11 cellular contexts compared by ENCODE assay signal in genomic region chr10:17175551-17175950, GRCh38. TPM values are rescaled to one million over a fixed set of nuclear protein-coding genes. Genes with fewer than 3 reads are reported as not detected.
DNase-seq lines count a peak whose midpoint lies in the region; ATAC-seq and TF ChIP-seq lines count a peak whose summit lies in the region.
"Had no signal": no experiment of that assay in that cellular context is flagged by ENCODE, and none has a peak within 500 bp of the region (broad histone marks: within the 10 kb centered on the region; RNA-seq: fewer than 3 reads in every experiment).

No MANE protein-coding gene starts in this region.

- H3K4me3 Mint-ChIP-seq in activated naive CD8-positive, alpha-beta T cell treated with anti-CD3 and anti-CD28 coated beads for 36 hours = peak overlapping the region; percentile 67

- peak; percentile 10 for DNase-seq in A172 (ENCODE audit: low spot score)
- no peak for DNase-seq in activated naive CD8-positive, alpha-beta T cell treated with anti-CD3 and anti-CD28 coated beads for 36 hours
- no peak for DNase-seq in left lung
- no peak for DNase-seq in GM13976 (ENCODE audit: low spot score)
- no peak for DNase-seq in NCI-H2171 treated with DMSO at 0.1 percent for 48 hours (lab: John Stamatoyannopoulos, UW)
- DNase-seq: DMS 273 treated with DMSO at 0.1 percent for 48 hours, NCI-H526 had no signal

- H3K27ac ChIP-seq in left lung = no peak overlapping the region

- H3K36me3 Mint-ChIP-seq in activated naive CD8-positive, alpha-beta T cell treated with anti-CD3 and anti-CD28 coated beads for 36 hours = peaks cover 8% of the 10 kb centered on the region

- no peaks in the 10 kb centered on the region for H3K36me3 ChIP-seq in left lung

- H3K4me1 Mint-ChIP-seq in activated naive CD8-positive, alpha-beta T cell treated with anti-CD3 and anti-CD28 coated beads for 36 hours = peaks cover 28% of the 10 kb centered on the region

- H3K4me3 ChIP-seq in left lung = no peak overlapping the region

- H3K9me3 Mint-ChIP-seq in activated naive CD8-positive, alpha-beta T cell treated with anti-CD3 and anti-CD28 coated beads for 36 hours = no peaks in the 10 kb centered on the region

- in situ Hi-C loops in GM13976 (cut with MboI; ENCODE audit: low sequenced_read_pairs, unreplicated experiment) = no loop called here

- H3K27ac Mint-ChIP-seq in activated naive CD8-positive, alpha-beta T cell treated with anti-CD3 and anti-CD28 coated beads for 36 hours = peak overlapping the region; percentile 84

- intact Hi-C loops in left lung (cut with DNase I) = no loop called here

- ATAC-seq in GM18511 (IDR thresholded peaks at IDR 0.05; ENCODE audit: unreplicated experiment) (peak; percentile 60), left lung (peak; percentile 26), GM21529 (IDR thresholded peaks at IDR 0.05; ENCODE audit: unreplicated experiment) (no peak), HG03571 (IDR thresholded peaks at IDR 0.05; ENCODE audit: unreplicated experiment) (no peak)

- H3K9me3 ChIP-seq in left lung = no peaks in the 10 kb centered on the region

- no peaks in the 10 kb centered on the region for H3K27me3 ChIP-seq in left lung

- TF ChIP-seq CTCF in left lung (IDR thresholded peaks at IDR 0.05) (no peak), GM13976 (IDR thresholded peaks at IDR 0.05; ENCODE audit: borderline replicate concordance, control extremely low read depth, extremely low read depth, insufficient read depth, missing control alignments) (no peak)

- H3K27me3 Mint-ChIP-seq in activated naive CD8-positive, alpha-beta T cell treated with anti-CD3 and anti-CD28 coated beads for 36 hours = no peaks in the 10 kb centered on the region

- peaks cover 0 to 22% of the 10 kb centered on the region in 2 donors for H3K4me1 ChIP-seq in left lung

RNA-seq across cellular contexts. Expression of gene TRDMT1, which starts 25.9 kb away (rescaled TPM):
- 4.3 and 5.9 TPM in 2 replicates for total RNA-seq in A172 (2014; rRNA removed; shearing (Covaris generic))
- 1 to 10 TPM; 9.5 to 9.6 TPM for total RNA-seq in activated naive CD8-positive, alpha-beta T cell treated with anti-CD3 and anti-CD28 coated beads for 36 hours
- 10 to 100 TPM in 1 of 2 donors, 1 to 10 TPM in 1; 6.6 to 11.5 TPM for total RNA-seq in left lung

RNA-seq across cellular contexts. Expression of gene CUBN, which starts 45.9 kb away (rescaled TPM):
- total RNA-seq in A172 (2014; rRNA removed; shearing (Covaris generic)) = 0.14 and 0.60 TPM in 2 replicates
- under 1 TPM; 0.30 to 0.76 TPM for total RNA-seq in activated naive CD8-positive, alpha-beta T cell treated with anti-CD3 and anti-CD28 coated beads for 36 hours
- 1 to 10 TPM; 1.5 to 2.2 TPM for total RNA-seq in left lung
- total RNA-seq: HT-29 had no signal

RNA-seq across cellular contexts. Expression of gene VIM, which starts 52.5 kb away (rescaled TPM):
- total RNA-seq in A172 (2014; rRNA removed; shearing (Covaris generic)) = 4,251 and 5,299 TPM in 2 replicates
- 100 to 1,000 TPM; 657 TPM for total RNA-seq in activated naive CD8-positive, alpha-beta T cell treated with anti-CD3 and anti-CD28 coated beads for 36 hours
- total RNA-seq in left lung = 1,000 to 10,000 TPM; 1,589 to 1,774 TPM
- total RNA-seq: HT-29 had no signal

Comparison
In these comparisons a context has a peak if more than half of its experiments do, and no peak if none do; other contexts are left out.
1. ATAC-seq: peak in GM18511 (single experiment) and left lung (single experiment); none in GM21529 (single experiment) and HG03571 (single experiment).